In the genomic region with DNA sequence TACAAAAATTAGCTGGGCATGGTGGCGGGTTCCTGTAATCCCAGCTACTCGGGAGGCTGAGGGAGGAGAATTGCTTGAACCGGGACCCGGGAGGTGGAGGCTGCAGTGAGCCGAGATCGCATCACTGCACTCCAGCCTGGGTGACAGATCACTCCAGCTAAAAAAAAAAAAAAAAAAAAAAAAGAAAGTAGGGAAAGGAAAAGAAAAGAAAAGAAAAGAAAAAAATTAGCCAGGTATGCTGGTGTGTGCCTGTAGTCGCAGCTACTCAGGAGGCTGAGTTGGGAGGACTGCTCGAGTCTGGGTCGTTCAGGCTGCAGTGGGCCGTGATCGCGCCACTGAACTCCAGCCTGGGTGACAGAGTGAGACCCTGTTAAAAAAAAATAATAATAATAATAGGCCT, we compare ENCODE assay signal across 11 cellular contexts. TPM values are rescaled to one million over a fixed set of nuclear protein-coding genes. Genes with fewer than 3 reads are reported as not detected.
A peak's percentile ranks its signal among the peaks of the same experiment; 100 is the strongest.
DNase-seq lines count a peak whose midpoint lies in the region; ATAC-seq, FAIRE-seq and TF ChIP-seq lines count a peak whose summit lies in the region.
"Not testable (repeated sequence)": the region's sequence is repeated elsewhere in the genome, so short reads cannot be mapped to it uniquely, and the experiment has no call there.
"Had no signal": no experiment of that assay in that cellular context is flagged by ENCODE, and none has a peak within 500 bp of the region (broad histone marks: within the 10 kb centered on the region; RNA-seq: fewer than 3 reads in every experiment).

No MANE protein-coding gene starts in this region.

- H3K36me3 ChIP-seq in GM23338 (ENCODE audit: insufficient read depth); Peyer's patch; iPS-20b (ENCODE audit: insufficient read depth, low read depth, low read length): not testable (repeated sequence)
- peaks cover 14% of the 10 kb centered on the region; the same call in 2 of the 3 replicates for H3K36me3 ChIP-seq in K562 (ENCODE audit: control insufficient read depth, insufficient read depth, low read length)

- in situ Hi-C loops in K562 (cut with MboI) = not testable (repeated sequence)

- H3K27ac ChIP-seq in GM23338 (ENCODE audit: low read depth); iPS-20b (ENCODE audit: low read length): not testable (repeated sequence)
- H3K27ac ChIP-seq in Peyer's patch (peak overlapping the region in 1 of 4 donors; percentile 84), K562 (ENCODE audit: extremely low read depth, low read depth, low read length) (peak overlapping the region; percentile 74; the same call in 1 of the 3 replicates)

- WGBS in K562 (ENCODE audit: insufficient coverage, low coverage, missing lambda C conversion rate) = 88% methylated on average over 10 of the region's 12 CpGs

- H3K4me2 ChIP-seq in GM23338 (peak overlapping the region; percentile 92), K562 (ENCODE audit: insufficient read depth, low read length) (peak overlapping the region; percentile 80)

- DNase-seq in GM23338 (ENCODE audit: low spot score); Peyer's patch; K562 (ENCODE audit: extremely low read depth in 1 of 4, low spot score in 3 of 4); osteocyte (ENCODE audit: extremely low spot score, unreplicated experiment): not testable (repeated sequence)

- H3K36me3 Mint-ChIP-seq in GM23338 (ENCODE audit: low read depth); osteocyte (ENCODE audit: unreplicated experiment): not testable (repeated sequence)

- TF ChIP-seq CTCF in GM23338 (conservative IDR thresholded peaks at IDR 0.05; ENCODE audit: low read depth in 2 of 2); Peyer's patch (IDR thresholded peaks at IDR 0.05); K562 (IDR thresholded peaks at IDR 0.05 in 2 of 3, conservative IDR thresholded peaks at IDR 0.05 in 1 of 3; ENCODE audit: insufficient read depth in 2 of 3, low read depth in 1 of 3, low read length in 3 of 3); osteocyte (IDR thresholded peaks at IDR 0.05): not testable (repeated sequence)

- peaks cover 14% of the 10 kb centered on the region for H3K27me3 Mint-ChIP-seq in GM23338 (ENCODE audit: insufficient read depth, low read depth, poor library complexity)
- not testable (repeated sequence) for H3K27me3 Mint-ChIP-seq in osteocyte (ENCODE audit: unreplicated experiment)

- H3K4me3 ChIP-seq in GM23338 (peak overlapping the region; percentile 69), Peyer's patch (peak overlapping the region in 3 of 4 donors; percentile 24 to 45 (median 41)), iPS-20b (ENCODE audit: low read length) (peak overlapping the region; percentile 59; the same call in 1 of the 2 replicates)
- H3K4me3 ChIP-seq in K562 = not testable (repeated sequence)

- not testable (repeated sequence) for H3K27me3 ChIP-seq in GM23338 (ENCODE audit: insufficient read depth); Peyer's patch; K562 (ENCODE audit: control insufficient read depth in 2 of 2, insufficient read depth in 2 of 2, low read length in 2 of 2); iPS-20b (ENCODE audit: insufficient read depth, low read length)

- not testable (repeated sequence) for TF ChIP-seq POLR2A in Peyer's patch (IDR thresholded peaks at IDR 0.05); K562 (conservative IDR thresholded peaks at IDR 0.05)

- peaks cover 14% of the 10 kb centered on the region for H3K4me1 ChIP-seq in GM23338 (ENCODE audit: insufficient read depth)
- H3K4me1 ChIP-seq in Peyer's patch = peaks cover 0 to 19% (median 5%) of the 10 kb centered on the region in 4 donors
- peaks cover 16 to 44% of the 10 kb centered on the region in 2 experiments for H3K4me1 ChIP-seq in K562 (replicated peaks in 1 of 2; ENCODE audit: control insufficient read depth in 2 of 2, insufficient read depth in 2 of 2, low read length in 2 of 2)
- not testable (repeated sequence) for H3K4me1 ChIP-seq in iPS-20b (ENCODE audit: insufficient read depth, low read length)

- not testable (repeated sequence) for H4K20me1 ChIP-seq in GM23338 (replicated peaks; ENCODE audit: insufficient read depth); K562 (replicated peaks; ENCODE audit: control insufficient read depth, insufficient read depth, low read length)

- H3K9me3 ChIP-seq in Peyer's patch; K562 (replicated peaks; ENCODE audit: control insufficient read depth, insufficient read depth, low read depth, low read length); iPS-20b (ENCODE audit: insufficient read depth, low read depth, low read length): not testable (repeated sequence)

- H3K79me2 ChIP-seq in GM23338 (replicated peaks; ENCODE audit: insufficient read depth) = not testable (repeated sequence)
- peaks cover 17% of the 10 kb centered on the region; the same call in 2 of the 3 replicates for H3K79me2 ChIP-seq in K562 (ENCODE audit: control insufficient read depth, insufficient read depth, low read length)

- CTCF ChIA-PET in K562 (lab: Yijun Ruan, JAX; ENCODE audit: low intra/inter-chr PET ratio) = not testable (repeated sequence)

- not testable (repeated sequence) for H2AFZ ChIP-seq in GM23338
- H2AFZ ChIP-seq in K562 (ENCODE audit: low read depth, low read length) = peak overlapping the region; percentile 99; the same call in 1 of the 2 replicates

- intact Hi-C loops in K562 (cut with micrococcal nuclease) = not testable (repeated sequence)

- peak overlapping the region; percentile 50; the same call in 1 of the 3 replicates for H3K4me3 Mint-ChIP-seq in GM23338
- H3K4me3 Mint-ChIP-seq in osteocyte (ENCODE audit: unreplicated experiment) = peak overlapping the region; percentile 38

- H3F3A ChIP-seq in GM23338 (replicated peaks; ENCODE audit: low read depth) = not testable (repeated sequence)

- TF ChIP-seq RAD21 in K562 (CRISPR knock-in tag; conservative IDR thresholded peaks at IDR 0.05 in 1 of 2, IDR thresholded peaks at IDR 0.05 in 1 of 2) = not testable (repeated sequence)

- H3K9me3 Mint-ChIP-seq in GM23338; osteocyte (ENCODE audit: unreplicated experiment): not testable (repeated sequence)

- ATAC-seq in GM23338, K562: not testable (repeated sequence)

- H3K9me2 ChIP-seq in GM23338 (ENCODE audit: insufficient read depth) = not testable (repeated sequence)

- POLR2A ChIA-PET in K562 (lab: Yijun Ruan, JAX) = interaction anchor here (0.9 to 3.1 kb wide), 3 partner anchors 19 to 28 kb away, joined by 4 to 15 read pairs (median 5); a partner anchor contains a TSS

- peak overlapping the region; percentile 57 to 78 for H3K9ac ChIP-seq in K562 (ENCODE audit: insufficient read depth in 1 of 2, low read depth in 2 of 2, low read length in 2 of 2)
- H3K9ac ChIP-seq in iPS-20b (ENCODE audit: low read depth, low read length) = not testable (repeated sequence)

- BruUV-seq in K562 (replicated peaks; lab: Mats Ljungman, UMichigan) = not testable (repeated sequence)

- not testable (repeated sequence) for H3K27ac Mint-ChIP-seq in GM23338; osteocyte (ENCODE audit: unreplicated experiment)

- H3K4me1 Mint-ChIP-seq in GM23338 (peaks cover 20% of the 10 kb centered on the region), osteocyte (ENCODE audit: unreplicated experiment) (peaks cover 16% of the 10 kb centered on the region)

- not testable (repeated sequence) for H3K9me1 ChIP-seq in K562 (ENCODE audit: control insufficient read depth, insufficient read depth, low read length)

- not testable (repeated sequence) for FAIRE-seq in K562 (lab: Jason Lieb, UNC)

- not testable (repeated sequence) for TF ChIP-seq EP300 in K562 (IDR thresholded peaks at IDR 0.05; ENCODE audit: low read length)

RNA-seq across cellular contexts. Expression of a gene that starts 7.9 kb away (rescaled TPM):
- total RNA-seq in GM23338 (2014; rRNA removed; shearing (Covaris generic)) = 22.6 and 29.7 TPM in 2 replicates
- polyA plus RNA-seq in GM23338 (2016; fragmentation: Nextera tagmentation; extraction: Ambion mirVana) (21.3 and 25.4 TPM in 2 replicates), K562 (2011; rRNA removed) (11.2 and 16.9 TPM in 2 replicates), K562 (2014; fragmentation: Illumina TruSeq; extraction: Trizol) (17.6 and 30.1 TPM in 2 replicates), K562 (2014; fragmentation: Nextera tagmentation; extraction: Ambion mirVana) (under 1 TPM; 0.10 to 0.29 TPM), K562 (2014; rRNA removed) (44.2 and 46.7 TPM in 2 replicates)
- total RNA-seq in Peyer's patch (10 to 100 TPM; 12.7 to 24.8 (median 16.4) TPM), K562 (2014; rRNA removed) (48.2 and 55.9 TPM in 2 replicates), K562 (2014; rRNA removed; fragmentation: Illumina TruSeq; extraction: Trizol) (10.3 and 11.5 TPM in 2 replicates), K562 (2015; rRNA removed; fragmentation: Illumina TruSeq; extraction: Trizol) (19.1 and 21.0 TPM in 2 replicates), K562 (2021) (47.5 and 53.0 TPM in 2 replicates), osteocyte (6.6 and 9.5 TPM in 2 replicates)
- total RNA-seq in K562 (2011; cell fraction: chromatin; rRNA removed; ENCODE audit: low replicate concordance) = 69.7 and 96.7 TPM in 2 replicates
- total RNA-seq in K562 (2011; cell fraction: nucleolus; rRNA removed) = 59.0 and 65.5 TPM in 2 replicates
- total RNA-seq in K562 (2011; cell fraction: nucleoplasm; rRNA removed) = 60.3 and 89.2 TPM in 2 replicates
- polyA plus RNA-seq in K562 (2011; cell fraction: cytosol; rRNA removed) = 17.5 and 30.1 TPM in 2 replicates
- 52.6 and 77.1 TPM in 2 replicates for polyA plus RNA-seq in K562 (2011; cell fraction: nucleus; rRNA removed)
- polyA plus RNA-seq in K562 (2012) = 17.8 and 27.4 TPM in 2 replicates
- polyA minus RNA-seq in K562 (2011; rRNA and poly(A)+ RNA removed) = 11.1 and 17.2 TPM in 2 replicates
- 9.8 and 20.9 TPM in 2 replicates for polyA minus RNA-seq in K562 (2011; cell fraction: cytosol; rRNA and poly(A)+ RNA removed)
- polyA minus RNA-seq in K562 (2011; cell fraction: nucleus; rRNA and poly(A)+ RNA removed) = 27.1 and 32.9 TPM in 2 replicates

RNA-seq across cellular contexts. Expression of a gene that starts 8.3 kb away (rescaled TPM):
- 2.6 and 8.1 TPM in 2 replicates for total RNA-seq in GM23338 (2014; rRNA removed; shearing (Covaris generic))
- polyA plus RNA-seq in GM23338 (2016; fragmentation: Nextera tagmentation; extraction: Ambion mirVana) (8.0 and 9.1 TPM in 2 replicates), K562 (2011; rRNA removed) (1.5 and 1.9 TPM in 2 replicates), K562 (2014; fragmentation: Illumina TruSeq; extraction: Trizol) (1.1 TPM in 2 replicates), K562 (2014; fragmentation: Nextera tagmentation; extraction: Ambion mirVana) (under 1 TPM; 0.08 to 0.32 TPM), K562 (2014; rRNA removed) (5.4 and 5.7 TPM in 2 replicates)
- total RNA-seq in Peyer's patch (1 to 10 TPM in 3 of 4 donors, not detected in 1; 3.6 to 6.1 (median 4.6) TPM), K562 (2014; rRNA removed) (4.7 and 7.4 TPM in 2 replicates), K562 (2014; rRNA removed; fragmentation: Illumina TruSeq; extraction: Trizol) (0.55 and 0.64 TPM in 2 replicates), K562 (2015; rRNA removed; fragmentation: Illumina TruSeq; extraction: Trizol) (1.4 and 2.1 TPM in 2 replicates), K562 (2021) (1.6 and 3.2 TPM in 2 replicates), osteocyte (1.8 and 3.4 TPM in 2 replicates)
- 1.3 and 4.9 TPM in 2 replicates for total RNA-seq in K562 (2011; cell fraction: chromatin; rRNA removed; ENCODE audit: low replicate concordance)
- 7.0 and 7.4 TPM in 2 replicates for total RNA-seq in K562 (2011; cell fraction: nucleolus; rRNA removed)
- total RNA-seq in K562 (2011; cell fraction: nucleoplasm; rRNA removed) = 3.8 and 4.5 TPM in 2 replicates
- polyA plus RNA-seq in K562 (2011; cell fraction: cytosol; rRNA removed) = 4.1 and 8.0 TPM in 2 replicates
- polyA plus RNA-seq in K562 (2011; cell fraction: nucleus; rRNA removed) = 4.8 and 7.5 TPM in 2 replicates
- polyA plus RNA-seq in K562 (2012) = 1.8 and 3.7 TPM in 2 replicates
- polyA minus RNA-seq in K562 (2011; rRNA and poly(A)+ RNA removed) = 0.69 and 0.74 TPM in 2 replicates
- 1.6 and 3.3 TPM in 2 replicates for polyA minus RNA-seq in K562 (2011; cell fraction: cytosol; rRNA and poly(A)+ RNA removed)
- 4.0 and 4.2 TPM in 2 replicates for polyA minus RNA-seq in K562 (2011; cell fraction: nucleus; rRNA and poly(A)+ RNA removed)

RNA-seq across cellular contexts. Expression of a gene that starts 13.1 kb away (rescaled TPM):
- 1.2 and 7.8 TPM in 2 replicates for total RNA-seq in GM23338 (2014; rRNA removed; shearing (Covaris generic))
- polyA plus RNA-seq in GM23338 (2016; fragmentation: Nextera tagmentation; extraction: Ambion mirVana) (8.6 and 10.5 TPM in 2 replicates), K562 (2011; rRNA removed) (5.9 and 10.3 TPM in 2 replicates), K562 (2014; fragmentation: Illumina TruSeq; extraction: Trizol) (3.1 and 5.1 TPM in 2 replicates), K562 (2014; fragmentation: Nextera tagmentation; extraction: Ambion mirVana) (1 to 10 TPM in 1 of 2 experiments, under 1 TPM in 1; 0.89 to 1.4 TPM), K562 (2014; rRNA removed) (15.7 and 18.3 TPM in 2 replicates)
- total RNA-seq in Peyer's patch (10 to 100 TPM in 3 of 4 donors, not detected in 1; 13.5 to 29.4 (median 18.0) TPM), K562 (2014; rRNA removed) (11.0 and 12.4 TPM in 2 replicates), K562 (2014; rRNA removed; fragmentation: Illumina TruSeq; extraction: Trizol) (1.1 and 1.6 TPM in 2 replicates), K562 (2015; rRNA removed; fragmentation: Illumina TruSeq; extraction: Trizol) (4.0 and 4.1 TPM in 2 replicates), K562 (2021) (9.2 and 9.6 TPM in 2 replicates), osteocyte (7.9 and 9.9 TPM in 2 replicates)
- 18.4 and 32.9 TPM in 2 replicates for total RNA-seq in K562 (2011; cell fraction: chromatin; rRNA removed; ENCODE audit: low replicate concordance)
- total RNA-seq in K562 (2011; cell fraction: nucleolus; rRNA removed) = 24.3 and 26.6 TPM in 2 replicates
- total RNA-seq in K562 (2011; cell fraction: nucleoplasm; rRNA removed) = 18.6 and 20.3 TPM in 2 replicates
- polyA plus RNA-seq in K562 (2011; cell fraction: cytosol; rRNA removed) = 8.5 and 10.8 TPM in 2 replicates
- polyA plus RNA-seq in K562 (2011; cell fraction: nucleus; rRNA removed) = 36.2 and 41.7 TPM in 2 replicates
- 9.0 and 9.4 TPM in 2 replicates for polyA plus RNA-seq in K562 (2012)
- polyA minus RNA-seq in K562 (2011; rRNA and poly(A)+ RNA removed) = 3.4 and 4.1 TPM in 2 replicates
- polyA minus RNA-seq in K562 (2011; cell fraction: cytosol; rRNA and poly(A)+ RNA removed) = 1.5 and 4.3 TPM in 2 replicates
- polyA minus RNA-seq in K562 (2011; cell fraction: nucleus; rRNA and poly(A)+ RNA removed) = 8.2 and 8.7 TPM in 2 replicates

RNA-seq across cellular contexts. Expression of a gene that starts 28.0 kb away (rescaled TPM):
- 1.4 and 1.9 TPM in 2 replicates for total RNA-seq in GM23338 (2014; rRNA removed; shearing (Covaris generic))
- polyA plus RNA-seq in GM23338 (2016; fragmentation: Nextera tagmentation; extraction: Ambion mirVana) (2.0 and 2.5 TPM in 2 replicates), K562 (2011; rRNA removed) (13.1 and 22.3 TPM in 2 replicates), K562 (2014; fragmentation: Illumina TruSeq; extraction: Trizol) (17.9 and 18.7 TPM in 2 replicates), K562 (2014; fragmentation: Nextera tagmentation; extraction: Ambion mirVana) (1 to 10 TPM in 1 of 2 experiments, under 1 TPM in 1; 0.66 to 1.2 TPM), K562 (2014; rRNA removed) (11.8 and 13.7 TPM in 2 replicates)
- total RNA-seq in Peyer's patch (under 1 TPM in 3 of 4 donors, not detected in 1; 0.35 to 0.76 (median 0.67) TPM), K562 (2014; rRNA removed) (15.6 and 20.8 TPM in 2 replicates), K562 (2014; rRNA removed; fragmentation: Illumina TruSeq; extraction: Trizol) (10.0 and 11.7 TPM in 2 replicates), K562 (2015; rRNA removed; fragmentation: Illumina TruSeq; extraction: Trizol) (15.9 and 16.1 TPM in 2 replicates), K562 (2021) (14.8 and 15.6 TPM in 2 replicates), osteocyte (not detected in 2 replicates)
- 32.2 and 45.2 TPM in 2 replicates for total RNA-seq in K562 (2011; cell fraction: chromatin; rRNA removed; ENCODE audit: low replicate concordance)
- total RNA-seq in K562 (2011; cell fraction: nucleolus; rRNA removed) = 32.8 and 33.2 TPM in 2 replicates
- total RNA-seq in K562 (2011; cell fraction: nucleoplasm; rRNA removed) = 43.6 and 52.1 TPM in 2 replicates
- 12.4 and 22.9 TPM in 2 replicates for polyA plus RNA-seq in K562 (2011; cell fraction: cytosol; rRNA removed)
- polyA plus RNA-seq in K562 (2011; cell fraction: nucleus; rRNA removed) = 28.6 and 29.0 TPM in 2 replicates
- polyA plus RNA-seq in K562 (2012) = 15.3 and 17.4 TPM in 2 replicates
- 18.4 and 24.8 TPM in 2 replicates for polyA minus RNA-seq in K562 (2011; rRNA and poly(A)+ RNA removed)
- polyA minus RNA-seq in K562 (2011; cell fraction: cytosol; rRNA and poly(A)+ RNA removed) = 7.2 and 13.7 TPM in 2 replicates
- polyA minus RNA-seq in K562 (2011; cell fraction: nucleus; rRNA and poly(A)+ RNA removed) = 4.0 and 6.3 TPM in 2 replicates
- total RNA-seq: activated CD8-positive, alpha-beta memory T cell treated with anti-CD3 and anti-CD28 coated beads, Interleukin-2, amount 10 ng/mL, durations not matched to agents 7 days and 5 days; dermis microvascular lymphatic vessel endothelial cell; HFFc6; NCI-H460; SK-MEL-5; T-helper 17 cell had no signal

RNA-seq across cellular contexts. Expression of a gene that starts 30.4 kb away (rescaled TPM):
- total RNA-seq in GM23338 (2014; rRNA removed; shearing (Covaris generic)) = 11.6 and 16.5 TPM in 2 replicates
- 25.7 and 30.4 TPM in 2 replicates for polyA plus RNA-seq in GM23338 (2016; fragmentation: Nextera tagmentation; extraction: Ambion mirVana)
- 100 to 1,000 TPM; 228 to 419 (median 258) TPM for total RNA-seq in Peyer's patch
- total RNA-seq in K562 (2011; cell fraction: chromatin; rRNA removed; ENCODE audit: low replicate concordance) = 86.3 and 161 TPM in 2 replicates
- total RNA-seq in K562 (2011; cell fraction: nucleolus; rRNA removed) = 82.0 and 87.9 TPM in 2 replicates
- 97.8 and 143 TPM in 2 replicates for total RNA-seq in K562 (2011; cell fraction: nucleoplasm; rRNA removed)
- 35.3 and 37.3 TPM in 2 replicates for total RNA-seq in K562 (2014; rRNA removed)
- total RNA-seq in K562 (2014; rRNA removed; fragmentation: Illumina TruSeq; extraction: Trizol) = 7.9 and 8.3 TPM in 2 replicates
- 15.0 and 15.2 TPM in 2 replicates for total RNA-seq in K562 (2015; rRNA removed; fragmentation: Illumina TruSeq; extraction: Trizol)
- total RNA-seq in K562 (2021) = 34.6 and 37.8 TPM in 2 replicates
- 19.2 and 20.5 TPM in 2 replicates for polyA plus RNA-seq in K562 (2011; rRNA removed)
- 21.6 and 37.6 TPM in 2 replicates for polyA plus RNA-seq in K562 (2011; cell fraction: cytosol; rRNA removed)
- 66.9 and 85.9 TPM in 2 replicates for polyA plus RNA-seq in K562 (2011; cell fraction: nucleus; rRNA removed)
- 26.9 and 31.4 TPM in 2 replicates for polyA plus RNA-seq in K562 (2012)
- polyA plus RNA-seq in K562 (2014; fragmentation: Illumina TruSeq; extraction: Trizol) = 14.7 and 25.2 TPM in 2 replicates
- 1 to 10 TPM; 6.5 to 7.9 TPM for polyA plus RNA-seq in K562 (2014; fragmentation: Nextera tagmentation; extraction: Ambion mirVana)
- 45.4 and 56.6 TPM in 2 replicates for polyA plus RNA-seq in K562 (2014; rRNA removed)
- polyA minus RNA-seq in K562 (2011; rRNA and poly(A)+ RNA removed) = 5.8 and 8.2 TPM in 2 replicates
- 14.5 and 15.4 TPM in 2 replicates for polyA minus RNA-seq in K562 (2011; cell fraction: cytosol; rRNA and poly(A)+ RNA removed)
- polyA minus RNA-seq in K562 (2011; cell fraction: nucleus; rRNA and poly(A)+ RNA removed) = 16.0 and 19.0 TPM in 2 replicates
- 28.5 and 28.7 TPM in 2 replicates for total RNA-seq in osteocyte
